Comparison of ENCODE assay signal across 19 cellular contexts in genomic region chr3:49100046-49100615, GRCh38. TPM values are rescaled to one million over a fixed set of nuclear protein-coding genes. Genes with fewer than 3 reads are reported as not detected.
A peak's percentile ranks its signal among the peaks of the same experiment; 100 is the strongest.
DNase-seq lines count a peak whose midpoint lies in the region; ATAC-seq, FAIRE-seq and TF ChIP-seq lines count a peak whose summit lies in the region.
"Had no signal": no experiment of that assay in that cellular context is flagged by ENCODE, and none has a peak within 500 bp of the region (broad histone marks: within the 10 kb centered on the region; RNA-seq: fewer than 3 reads in every experiment).

No MANE protein-coding gene starts in this region.

- FAIRE-seq in GM12891 (lab: Jason Lieb, UNC): no peak
- FAIRE-seq in bronchial epithelial cell (lab: Jason Lieb, UNC): peak; percentile 72
- FAIRE-seq: GM12892, GM18507, H1 had no signal

- H3K9me3 ChIP-seq in osteoblast (ENCODE audit: low read depth, low read length): no peaks in the 10 kb centered on the region
- H3K9me3 ChIP-seq: BLaER1, Peyer's patch had no signal

- H4K20me1 ChIP-seq in osteoblast (ENCODE audit: insufficient read depth, low read length): no peaks in the 10 kb centered on the region
- H4K20me1 ChIP-seq: BLaER1 had no signal

- H3K36me3 ChIP-seq in bronchial epithelial cell (ENCODE audit: control insufficient read depth, insufficient read depth, low read length) (peaks cover 39% of the 10 kb centered on the region), osteoblast (ENCODE audit: insufficient read depth, low read length) (peaks cover 55% of the 10 kb centered on the region)

- ATAC-seq in natural killer cell (no peak), GM19395 (IDR thresholded peaks at IDR 0.05; ENCODE audit: unreplicated experiment) (no peak)
- ATAC-seq: CD8-positive, alpha-beta T cell had no signal

- H3K36me3 Mint-ChIP-seq in natural killer cell: no peaks in the 10 kb centered on the region

- TF ChIP-seq POLR2A in GM12891 (IDR thresholded peaks at IDR 0.05; ENCODE audit: low read depth, low read length): peak; percentile 4; the same call in 1 of the 2 replicates

- H3K9me3 Mint-ChIP-seq in natural killer cell: no peaks in the 10 kb centered on the region
- H3K9me3 Mint-ChIP-seq: CD8-positive, alpha-beta T cell had no signal

- no peak overlapping the region for H3K4me2 ChIP-seq in osteoblast (ENCODE audit: insufficient read depth, low read length)
- H3K4me2 ChIP-seq: BLaER1 had no signal

- intact Hi-C loops in natural killer cell (cut with micrococcal nuclease): no loop called here

- no peak overlapping the region for H2AFZ ChIP-seq in osteoblast (ENCODE audit: low read length)

- DNase-seq in GM12891 (ENCODE audit: insufficient read length, low spot score) (no peak), bronchial epithelial cell (ENCODE audit: low read depth) (no peak), osteoblast (ENCODE audit: insufficient read length, low spot score, missing footprints) (peak; percentile 53), natural killer cell (no peak)
- no peak for DNase-seq in stimulated activated CD4-positive, alpha-beta T cell treated with anti-CD3 and anti-CD28 coated beads, Interleukin-4, amount 100 ng/mL, for 24 hours
- DNase-seq: CD8-positive, alpha-beta T cell; DMS53; KBM-7; NCI-H1105; NCI-H1694; NCI-H2081 treated with DMSO at 0.1 percent for 48 hours; SHP77 had no signal

- H3K4me3 Mint-ChIP-seq in natural killer cell: no peak overlapping the region
- H3K4me3 Mint-ChIP-seq: CD8-positive, alpha-beta T cell had no signal

- H3K27ac ChIP-seq in osteoblast (ENCODE audit: low read depth, low read length): no peak overlapping the region
- H3K27ac ChIP-seq: BLaER1, Peyer's patch, SK-N-MC had no signal

- H3K27ac Mint-ChIP-seq in natural killer cell: no peak overlapping the region
- H3K27ac Mint-ChIP-seq: CD8-positive, alpha-beta T cell had no signal

- peaks cover 14% of the 10 kb centered on the region for H3K4me1 ChIP-seq in osteoblast (ENCODE audit: insufficient read depth, low read length)

- H3K79me2 ChIP-seq in osteoblast (ENCODE audit: insufficient read depth, low read length): peaks cover 28% of the 10 kb centered on the region

- TF ChIP-seq CTCF in bronchial epithelial cell (IDR thresholded peaks at IDR 0.05; ENCODE audit: insufficient read depth, low read length, severe bottlenecking): no peak
- TF ChIP-seq CTCF in osteoblast (IDR thresholded peaks at IDR 0.05; ENCODE audit: extremely low read depth, low read depth, low read length): no peak
- TF ChIP-seq CTCF in natural killer cell (IDR thresholded peaks at IDR 0.05): no peak

- H3K4me3 ChIP-seq in bronchial epithelial cell (ENCODE audit: low read depth, low read length) (no peak overlapping the region), osteoblast (ENCODE audit: insufficient read depth, low read length) (no peak overlapping the region)
- H3K4me3 ChIP-seq: BLaER1, Peyer's patch, SK-N-MC had no signal

- H3K27me3 ChIP-seq in bronchial epithelial cell (ENCODE audit: control insufficient read depth, insufficient read depth, low read length) (no peaks in the 10 kb centered on the region), osteoblast (ENCODE audit: insufficient read depth, low read length) (no peaks in the 10 kb centered on the region)
- H3K27me3 ChIP-seq: BLaER1, Peyer's patch had no signal

- peaks cover 23 to 26% of the 10 kb centered on the region in 2 donors for H3K4me1 Mint-ChIP-seq in natural killer cell

- H3K27me3 Mint-ChIP-seq in natural killer cell (ENCODE audit: low read depth in 2 of 2): no peaks in the 10 kb centered on the region

TF ChIP-seq in GM12891, 5 proteins besides CTCF, POLR2A, EP300 and RAD21:
- TF ChIP-seq POLR2AphosphoS5 (IDR thresholded peaks at IDR 0.05; ENCODE audit: low read depth, low read length): no peak
- no peak for TF ChIP-seq POU2F2 (IDR thresholded peaks at IDR 0.05; ENCODE audit: low read depth, low read length)
- TF ChIP-seq SPI1 (IDR thresholded peaks at IDR 0.05; ENCODE audit: low read depth, low read length): no peak
- no peak for TF ChIP-seq PAX5 (IDR thresholded peaks at IDR 0.05; ENCODE audit: insufficient read depth, low read length, severe bottlenecking)
- TF ChIP-seq TAF1 (IDR thresholded peaks at IDR 0.05; ENCODE audit: low read depth, low read length): no peak

RNA-seq across cellular contexts. Expression of gene QARS1, which starts 4.4 kb away (rescaled TPM):
- polyA plus RNA-seq in GM12891 (2012; ENCODE audit: low read depth, missing spikeins): 328 TPM
- total RNA-seq in bronchial epithelial cell (138 and 232 TPM in 2 replicates), osteoblast (360 and 416 TPM in 2 replicates), natural killer cell (100 to 1,000 TPM; 250 to 280 (median 258) TPM)

RNA-seq across cellular contexts. Expression of gene QRICH1, which starts 6.3 kb away (rescaled TPM):
- polyA plus RNA-seq in GM12891 (2012; ENCODE audit: low read depth, missing spikeins): 36.7 TPM
- 39.2 and 52.0 TPM in 2 replicates for total RNA-seq in bronchial epithelial cell
- 136 and 167 TPM in 2 replicates for total RNA-seq in osteoblast
- total RNA-seq in natural killer cell: 100 to 1,000 TPM; 220 to 230 (median 227) TPM

RNA-seq across cellular contexts. Expression of gene USP19, which starts 20.5 kb away (rescaled TPM):
- 26.9 TPM for polyA plus RNA-seq in GM12891 (2012; ENCODE audit: low read depth, missing spikeins)
- total RNA-seq in bronchial epithelial cell (39.5 and 44.4 TPM in 2 replicates), osteoblast (37.1 and 49.6 TPM in 2 replicates), natural killer cell (10 to 100 TPM; 68.6 to 71.5 (median 68.6) TPM)

RNA-seq across cellular contexts. Expression of gene LAMB2, which starts 32.7 kb away (rescaled TPM):
- polyA plus RNA-seq in GM12891 (2012; ENCODE audit: low read depth, missing spikeins): 1.5 TPM
- 174 and 189 TPM in 2 replicates for total RNA-seq in bronchial epithelial cell
- total RNA-seq in osteoblast: 355 and 450 TPM in 2 replicates
- total RNA-seq in natural killer cell: 1 to 10 TPM in 2 of 3 donors, under 1 TPM in 1; 0.75 to 1.7 (median 1.2) TPM
- total RNA-seq: CD8-positive, alpha-beta T cell had no signal
